ENCODE assay signal across 26 cellular contexts in the genomic region with DNA sequence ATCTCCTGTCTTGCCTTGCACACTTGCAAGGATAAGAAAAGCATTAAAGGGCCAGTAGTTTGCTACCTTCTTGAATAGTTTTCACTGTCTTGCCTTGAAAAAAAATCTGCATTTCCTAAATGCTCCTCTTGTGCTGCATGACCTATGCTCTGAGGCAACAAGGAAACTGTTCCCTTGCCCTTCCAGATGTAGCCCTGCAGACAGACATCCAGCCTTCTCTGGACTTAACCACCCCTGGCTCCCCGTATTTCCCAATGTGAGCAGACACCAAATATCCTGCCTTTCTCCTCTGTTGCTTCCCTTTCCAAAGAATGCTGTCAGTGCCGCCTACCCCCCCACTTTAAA.
A peak's percentile ranks its signal among the peaks of the same experiment; 100 is the strongest.
DNase-seq lines count a peak whose midpoint lies in the region; ATAC-seq, FAIRE-seq and TF ChIP-seq lines count a peak whose summit lies in the region.
"Had no signal": no experiment of that assay in that cellular context is flagged by ENCODE, and none has a peak within 500 bp of the region (broad histone marks: within the 10 kb centered on the region; RNA-seq: fewer than 3 reads in every experiment).

No MANE protein-coding gene starts in this region.

- H3K4me3 Mint-ChIP-seq in neural crest cell = peak overlapping the region; percentile 58
- no peak overlapping the region for H3K4me3 Mint-ChIP-seq in natural killer cell treated with Interleukin-12 subunit alpha and Interleukin-12 subunit beta and Interleukin-15 and Interleukin-18, amount 100 ng/mL, for 72 hours
- H3K4me3 Mint-ChIP-seq: activated CD4-positive, alpha-beta memory T cell treated with anti-CD3 and anti-CD28 coated beads, Interleukin-2, amount 10 ng/mL, durations not matched to agents 7 days and 5 days; activated naive CD8-positive, alpha-beta T cell treated with anti-CD3 and anti-CD28 coated beads, Interleukin-2, amount 10 ng/mL, durations not matched to agents 7 days and 5 days; CD8-positive, alpha-beta memory T cell; natural killer cell had no signal

- no peaks in the 10 kb centered on the region; the same call in 1 of the 2 replicates for H4K20me1 ChIP-seq in BLaER1
- no peaks in the 10 kb centered on the region for H4K20me1 ChIP-seq in SU-DHL-6 (ENCODE audit: low read depth, low read length)
- H4K20me1 ChIP-seq in endothelial cell of umbilical vein (replicated peaks; ENCODE audit: control insufficient read depth, extremely low read depth, insufficient read depth, low read length) = no peaks in the 10 kb centered on the region

- no TSS peak for BruUV-seq in endothelial cell of umbilical vein (replicated peaks; lab: Mats Ljungman, UMichigan)

- peaks cover 23% of the 10 kb centered on the region for H3K9me3 ChIP-seq in BLaER1
- no peaks in the 10 kb centered on the region for H3K9me3 ChIP-seq in SU-DHL-6 (ENCODE audit: insufficient read depth, low read length)
- no peaks in the 10 kb centered on the region for H3K9me3 ChIP-seq in endothelial cell of umbilical vein (replicated peaks; ENCODE audit: control insufficient read depth, insufficient read depth, low read length)
- H3K9me3 ChIP-seq: tibial nerve had no signal

- H3K4me2 ChIP-seq in BLaER1 (peak overlapping the region; percentile 1; the same call in 1 of the 2 replicates), SU-DHL-6 (ENCODE audit: low read depth, low read length, poor library complexity, severe bottlenecking) (peak overlapping the region; percentile 36), endothelial cell of umbilical vein (ENCODE audit: insufficient read depth, low read length) (peak overlapping the region; percentile 18)

- H2AFZ ChIP-seq in SU-DHL-6 (ENCODE audit: low read depth, low read length, severe bottlenecking) = peak overlapping the region; percentile 91
- no peak overlapping the region for H2AFZ ChIP-seq in endothelial cell of umbilical vein (ENCODE audit: low read depth, low read length)
- H2AFZ ChIP-seq: parathyroid adenoma had no signal

- peaks cover 22% of the 10 kb centered on the region for H3K36me3 Mint-ChIP-seq in neural crest cell (ENCODE audit: low read depth)
- no peaks in the 10 kb centered on the region for H3K36me3 Mint-ChIP-seq in natural killer cell treated with Interleukin-12 subunit alpha and Interleukin-12 subunit beta and Interleukin-15 and Interleukin-18, amount 100 ng/mL, for 72 hours
- H3K36me3 Mint-ChIP-seq: activated naive CD8-positive, alpha-beta T cell treated with anti-CD3 and anti-CD28 coated beads, Interleukin-2, amount 10 ng/mL, durations not matched to agents 7 days and 5 days; CD8-positive, alpha-beta memory T cell; natural killer cell had no signal

- ATAC-seq in natural killer cell treated with Interleukin-12 subunit alpha and Interleukin-12 subunit beta and Interleukin-15 and Interleukin-18, amount 100 ng/mL, for 72 hours = no peak
- ATAC-seq: K562; natural killer cell; PC-3; stimulated activated naive CD8-positive, alpha-beta T cell treated with anti-CD3 and anti-CD28 coated beads, Interleukin-15, Interleukin-2, amounts not matched to agents 100 U/mL and 50 U/mL, for 24 hours had no signal

- H3K9me1 ChIP-seq in endothelial cell of umbilical vein (replicated peaks; ENCODE audit: control insufficient read depth, extremely low read depth, insufficient read depth, low read length) = no peaks in the 10 kb centered on the region

- dilution Hi-C loops in endothelial cell of umbilical vein (cut with MboI; ENCODE audit: extremely low pct_ligation_motif_present, low sequenced_read_pairs) = no loop called here

- H3F3A ChIP-seq in SU-DHL-6 (ENCODE audit: insufficient read depth) = no peaks in the 10 kb centered on the region

- DNase-seq in endothelial cell of umbilical vein (ENCODE audit: low read depth, low spot score) = no peak
- DNase-seq in neural crest cell (ENCODE audit: low read depth, low spot score) = no peak
- DNase-seq in NOMO-1 (lab: John Stamatoyannopoulos, UW; ENCODE audit: unreplicated experiment in 2 of 2) = no peak
- no peak for DNase-seq in natural killer cell treated with Interleukin-12 subunit alpha and Interleukin-12 subunit beta and Interleukin-15 and Interleukin-18, amount 100 ng/mL, for 72 hours (ENCODE audit: low spot score)
- no peak for DNase-seq in activated T-cell treated with anti-CD3 and anti-CD28 coated beads for 4 hours
- no peak for DNase-seq in activated CD4-positive, alpha-beta T cell treated with anti-CD3 and anti-CD28 coated beads, Interleukin-2, amount 50 U/mL, for 4 hours
- DNase-seq: activated CD4-positive, alpha-beta memory T cell treated with anti-CD3 and anti-CD28 coated beads, Interleukin-2, amount 10 ng/mL, durations not matched to agents 7 days and 5 days; activated CD4-positive, CD25-positive, alpha-beta regulatory T cell; activated effector memory CD4-positive, alpha-beta T cell treated with Interleukin-2 at 50 U/mL for 16 hours; activated naive CD8-positive, alpha-beta T cell treated with anti-CD3 and anti-CD28 coated beads, Interleukin-2, amount 10 ng/mL, durations not matched to agents 7 days and 5 days; AML-193; CD8-positive, alpha-beta memory T cell; GOT3; natural killer cell; NCI-H1105 treated with DMSO at 0.1 percent for 48 hours; NCI-H345; NCI-H82; PC-3; stimulated activated naive CD8-positive, alpha-beta T cell treated with anti-CD3 and anti-CD28 coated beads, Interleukin-15, Interleukin-2, amounts not matched to agents 100 U/mL and 50 U/mL, for 24 hours had no signal

- H3K27me3 ChIP-seq in BLaER1 (no peaks in the 10 kb centered on the region), SU-DHL-6 (ENCODE audit: low read length) (no peaks in the 10 kb centered on the region), endothelial cell of umbilical vein (ENCODE audit: control insufficient read depth in 2 of 2, insufficient read depth in 2 of 2, low read length in 2 of 2) (no peaks in the 10 kb centered on the region)
- H3K27me3 ChIP-seq: tibial nerve had no signal

- FAIRE-seq in endothelial cell of umbilical vein (lab: Jason Lieb, UNC) = no peak
- FAIRE-seq: A204.1, K562 had no signal

- TF ChIP-seq POLR2A in endothelial cell of umbilical vein (IDR thresholded peaks at IDR 0.05; ENCODE audit: low read depth, low read length) = no peak

- intact Hi-C loops in endothelial cell of umbilical vein (cut with micrococcal nuclease) = no loop called here

- H3K36me3 ChIP-seq in BLaER1 = peaks cover 33% of the 10 kb centered on the region
- no peaks in the 10 kb centered on the region for H3K36me3 ChIP-seq in SU-DHL-6 (ENCODE audit: low read length)
- peaks cover 0 to 2% of the 10 kb centered on the region in 2 experiments for H3K36me3 ChIP-seq in endothelial cell of umbilical vein (ENCODE audit: control insufficient read depth in 2 of 2, extremely low read depth in 1 of 2, insufficient read depth in 2 of 2, low read length in 2 of 2)

- H3K9ac ChIP-seq in BLaER1 = no peak overlapping the region
- no peak overlapping the region for H3K9ac ChIP-seq in SU-DHL-6 (ENCODE audit: low read length)
- H3K9ac ChIP-seq in endothelial cell of umbilical vein (replicated peaks; ENCODE audit: extremely low read depth, insufficient read depth, low read length) = no peak overlapping the region
- H3K9ac ChIP-seq: parathyroid adenoma had no signal

- H3K27me3 Mint-ChIP-seq in neural crest cell (ENCODE audit: low read depth) = no peaks in the 10 kb centered on the region
- H3K27me3 Mint-ChIP-seq in natural killer cell treated with Interleukin-12 subunit alpha and Interleukin-12 subunit beta and Interleukin-15 and Interleukin-18, amount 100 ng/mL, for 72 hours = peaks cover 0 to 7% of the 10 kb centered on the region in 2 donors
- H3K27me3 Mint-ChIP-seq: activated CD4-positive, alpha-beta memory T cell treated with anti-CD3 and anti-CD28 coated beads, Interleukin-2, amount 10 ng/mL, durations not matched to agents 7 days and 5 days; activated naive CD8-positive, alpha-beta T cell treated with anti-CD3 and anti-CD28 coated beads, Interleukin-2, amount 10 ng/mL, durations not matched to agents 7 days and 5 days; CD8-positive, alpha-beta memory T cell had no signal

- peak overlapping the region; percentile 64 for H3K27ac Mint-ChIP-seq in neural crest cell (ENCODE audit: unreplicated experiment)
- no peak overlapping the region for H3K27ac Mint-ChIP-seq in natural killer cell treated with Interleukin-12 subunit alpha and Interleukin-12 subunit beta and Interleukin-15 and Interleukin-18, amount 100 ng/mL, for 72 hours
- H3K27ac Mint-ChIP-seq: activated CD4-positive, alpha-beta memory T cell treated with anti-CD3 and anti-CD28 coated beads, Interleukin-2, amount 10 ng/mL, durations not matched to agents 7 days and 5 days; activated naive CD8-positive, alpha-beta T cell treated with anti-CD3 and anti-CD28 coated beads, Interleukin-2, amount 10 ng/mL, durations not matched to agents 7 days and 5 days; CD8-positive, alpha-beta memory T cell; natural killer cell had no signal

- H3K27ac ChIP-seq in BLaER1 (no peak overlapping the region), SU-DHL-6 (ENCODE audit: low read depth, low read length) (no peak overlapping the region), endothelial cell of umbilical vein (ENCODE audit: insufficient read depth, low read depth, low read length) (peak overlapping the region; percentile 35)
- H3K27ac ChIP-seq: coronary artery, parathyroid adenoma, tibial nerve had no signal

- H3K4me3 ChIP-seq in BLaER1 (no peak overlapping the region), SU-DHL-6 (ENCODE audit: insufficient read depth, low read length, poor library complexity, severe bottlenecking) (no peak overlapping the region), endothelial cell of umbilical vein (replicated peaks in 1 of 3; ENCODE audit: insufficient read depth in 1 of 3, low read depth in 1 of 3, low read length in 3 of 3) (no peak overlapping the region)
- H3K4me3 ChIP-seq: coronary artery, K562, tibial nerve had no signal

- no peak for TF ChIP-seq CTCF in SU-DHL-6 (IDR thresholded peaks at IDR 0.05; ENCODE audit: insufficient read depth, low read length, poor library complexity, severe bottlenecking)
- TF ChIP-seq CTCF in endothelial cell of umbilical vein (IDR thresholded peaks at IDR 0.05; ENCODE audit: extremely low read depth in 1 of 2, insufficient read depth in 1 of 2, low read depth in 1 of 2, low read length in 2 of 2) = no peak
- TF ChIP-seq CTCF in neural crest cell (conservative IDR thresholded peaks at IDR 0.05) = no peak

- H3K4me1 Mint-ChIP-seq in neural crest cell = peaks cover 48% of the 10 kb centered on the region
- no peaks in the 10 kb centered on the region for H3K4me1 Mint-ChIP-seq in natural killer cell treated with Interleukin-12 subunit alpha and Interleukin-12 subunit beta and Interleukin-15 and Interleukin-18, amount 100 ng/mL, for 72 hours (ENCODE audit: low read depth in 2 of 2)
- H3K4me1 Mint-ChIP-seq: activated CD4-positive, alpha-beta memory T cell treated with anti-CD3 and anti-CD28 coated beads, Interleukin-2, amount 10 ng/mL, durations not matched to agents 7 days and 5 days; activated naive CD8-positive, alpha-beta T cell treated with anti-CD3 and anti-CD28 coated beads, Interleukin-2, amount 10 ng/mL, durations not matched to agents 7 days and 5 days; CD8-positive, alpha-beta memory T cell; natural killer cell had no signal

- H3K79me2 ChIP-seq in SU-DHL-6 (ENCODE audit: insufficient read depth, low read length) (no peaks in the 10 kb centered on the region), endothelial cell of umbilical vein (ENCODE audit: control insufficient read depth, insufficient read depth, low read length) (peaks cover 31% of the 10 kb centered on the region)
- H3K79me2 ChIP-seq: parathyroid adenoma had no signal

- H3K9me2 ChIP-seq in SU-DHL-6 (replicated peaks; ENCODE audit: insufficient read depth, low read length) = no peaks in the 10 kb centered on the region

- peaks cover 5% of the 10 kb centered on the region for H3K9me3 Mint-ChIP-seq in neural crest cell
- no peaks in the 10 kb centered on the region for H3K9me3 Mint-ChIP-seq in natural killer cell treated with Interleukin-12 subunit alpha and Interleukin-12 subunit beta and Interleukin-15 and Interleukin-18, amount 100 ng/mL, for 72 hours
- H3K9me3 Mint-ChIP-seq: activated CD4-positive, alpha-beta memory T cell treated with anti-CD3 and anti-CD28 coated beads, Interleukin-2, amount 10 ng/mL, durations not matched to agents 7 days and 5 days; activated naive CD8-positive, alpha-beta T cell treated with anti-CD3 and anti-CD28 coated beads, Interleukin-2, amount 10 ng/mL, durations not matched to agents 7 days and 5 days; CD8-positive, alpha-beta memory T cell; natural killer cell had no signal

- POLR2A ChIA-PET in endothelial cell of umbilical vein (lab: Charles Lee) = no interaction called here

- H3K4me1 ChIP-seq in BLaER1 (peaks cover 36% of the 10 kb centered on the region), endothelial cell of umbilical vein (ENCODE audit: control insufficient read depth, extremely low read depth, insufficient read depth, low read length) (peaks cover 34% of the 10 kb centered on the region)
- H3K4me1 ChIP-seq: parathyroid adenoma had no signal

- CTCF ChIA-PET in endothelial cell of umbilical vein (lab: Charles Lee) = interaction anchor here (1.1 to 1.9 kb wide), 5 partner anchors 14 to 149 kb away, joined by 3 to 12 read pairs (median 4); no protein-coding TSS in a partner anchor
